31 cellular contexts compared by ENCODE assay signal in the genomic region with DNA sequence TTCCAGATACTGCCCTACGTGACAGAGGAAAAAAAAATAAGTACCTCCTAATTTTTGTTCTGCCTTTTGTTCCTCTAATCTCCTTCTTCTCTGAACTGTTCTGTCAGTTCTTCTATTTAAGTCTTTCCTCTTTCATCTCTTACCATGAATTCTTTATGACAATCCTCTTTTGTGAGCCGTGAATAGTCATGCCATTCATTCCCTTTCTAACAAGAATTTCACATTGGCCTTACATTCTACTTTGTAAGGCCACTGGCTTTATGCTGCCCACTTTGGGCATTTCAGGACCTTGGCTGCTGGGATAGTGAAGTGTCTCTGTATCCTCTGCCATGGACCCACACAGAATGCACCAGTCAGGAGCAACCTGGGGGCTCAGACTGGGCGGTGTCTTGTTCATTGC. TPM values are rescaled to one million over a fixed set of nuclear protein-coding genes. Genes with fewer than 3 reads are reported as not detected.
"Had no signal": no experiment of that assay in that cellular context is flagged by ENCODE, and none has a peak within 500 bp of the region (broad histone marks: within the 10 kb centered on the region; RNA-seq: fewer than 3 reads in every experiment).

No MANE protein-coding gene starts in this region.

- H3K4me2 ChIP-seq: smooth muscle cell had no signal

- DNase-seq: dermis blood vessel endothelial cell; effector memory CD4-positive, alpha-beta T cell; foreskin keratinocyte; kidney; mucosa of descending colon; naive B cell; pancreas; stimulated activated CD4-positive, alpha-beta T cell treated with anti-CD3 and anti-CD28 coated beads, Interleukin-12 subunit alpha, Interleukin-12 subunit beta, amount 100 ng/mL, for 4 hours; stimulated activated CD4-positive, alpha-beta T cell treated with anti-CD3 and anti-CD28 coated beads, Interleukin-1b, Interleukin-23, amount 100 ng/mL, for 48 hours; stimulated activated CD4-positive, alpha-beta T cell treated with anti-CD3 and anti-CD28 coated beads, Interleukin-4, amount 100 ng/mL, for 1 hour; stimulated activated CD8-positive, alpha-beta memory T cell treated with anti-CD3 and anti-CD28 coated beads, Interleukin-4, amount 100 ng/mL, for 48 hours; stimulated activated naive CD4-positive, alpha-beta T cell; stimulated activated naive CD8-positive, alpha-beta T cell treated with anti-CD3 and anti-CD28 coated beads, Interleukin-15, amount 100 ng/mL, for 72 hours; thyroid gland; trophoblast cell had no signal

- H3K36me3 ChIP-seq: neutrophil, pancreas, suprapubic skin, thyroid gland, vagina had no signal

- H3K4me3 ChIP-seq: coronary artery, esophagus muscularis mucosa, lung, mucosa of descending colon, pancreas, right atrium auricular region, smooth muscle cell, suprapubic skin, thyroid gland, vagina had no signal

- H3K27ac ChIP-seq: coronary artery, esophagus muscularis mucosa, foreskin keratinocyte, neutrophil, pancreas, right atrium auricular region, suprapubic skin, thyroid gland, vagina had no signal

- ATAC-seq: foreskin keratinocyte; left lobe of liver; mucosa of descending colon; natural killer cell treated with Interleukin-12 subunit alpha and Interleukin-12 subunit beta and Interleukin-15 and Interleukin-18, amount 100 ng/mL, for 72 hours; pancreas; sciatic nerve; stimulated activated naive CD8-positive, alpha-beta T cell treated with anti-CD3 and anti-CD28 coated beads, Interleukin-15, amount 100 ng/mL, for 72 hours had no signal

- H3K9me3 ChIP-seq: esophagus muscularis mucosa, mucosa of descending colon, neutrophil, pancreas, right atrium auricular region, suprapubic skin, thyroid gland, vagina had no signal

- H3K27me3 ChIP-seq: esophagus muscularis mucosa, foreskin keratinocyte, neutrophil, pancreas, right atrium auricular region, suprapubic skin, thyroid gland, vagina had no signal

- H3K4me1 ChIP-seq: esophagus muscularis mucosa, pancreas, right atrium auricular region, suprapubic skin, thyroid gland, vagina had no signal

RNA-seq across cellular contexts. Expression of gene ATOH7, which starts 52.9 kb away (rescaled TPM):
- total RNA-seq: dermis blood vessel endothelial cell; endothelial cell of umbilical vein; epithelial cell of proximal tubule; esophagus muscularis mucosa; fibroblast of lung; lung; natural killer cell treated with Interleukin-12 subunit alpha and Interleukin-12 subunit beta and Interleukin-15 and Interleukin-18, amount 100 ng/mL, for 72 hours; omental fat pad; right atrium auricular region; smooth muscle cell; suprapubic skin; thyroid gland; ureter; vagina had no signal
- polyA plus RNA-seq: endothelial cell of umbilical vein, fibroblast of lung, foreskin keratinocyte had no signal
